23 cellular contexts compared by ENCODE assay signal in the genomic region with DNA sequence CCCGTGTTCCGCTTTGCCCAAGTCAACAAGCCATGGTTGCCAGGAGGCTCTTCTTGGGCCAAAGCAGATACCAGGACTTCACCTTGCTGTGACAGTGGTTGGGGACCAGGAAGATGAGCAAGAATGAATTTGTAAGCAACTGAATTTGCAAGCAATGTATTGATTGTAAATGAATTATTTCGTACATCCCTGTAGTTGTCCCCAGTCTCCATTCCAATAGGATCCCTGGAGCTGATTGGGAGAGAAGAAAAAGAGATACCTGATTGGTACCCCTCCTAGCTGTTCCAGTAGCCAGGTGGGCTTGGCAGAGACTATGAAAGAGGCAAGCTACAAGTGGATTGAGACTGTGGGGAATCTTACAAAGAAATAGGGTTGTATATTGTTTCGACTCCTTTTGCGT.
DNase-seq lines count a peak whose midpoint lies in the region; TF ChIP-seq lines count a peak whose summit lies in the region.
"Had no signal": no experiment of that assay in that cellular context is flagged by ENCODE, and none has a peak within 500 bp of the region (broad histone marks: within the 10 kb centered on the region; RNA-seq: fewer than 3 reads in every experiment).

No MANE protein-coding gene starts in this region.

- H2AFZ ChIP-seq in ACC112 (ENCODE audit: low read length, unreplicated experiment) (no peak overlapping the region), neural progenitor cell (replicated peaks) (no peak overlapping the region)

- H3K27me3 Mint-ChIP-seq in endothelial cell (ENCODE audit: unreplicated experiment) (peaks cover 3% of the 10 kb centered on the region), neural progenitor cell (ENCODE audit: insufficient read depth, low read depth) (no peaks in the 10 kb centered on the region), HFFc6 (ENCODE audit: insufficient read depth) (no peaks in the 10 kb centered on the region; the same call in 1 of the 2 replicates)
- H3K27me3 Mint-ChIP-seq: activated B cell treated with CpG ODN at 0.5 μM for 24 hours; activated naive CD4-positive, alpha-beta T cell treated with anti-CD3 and anti-CD28 coated beads, Interleukin-2, amount 10 ng/mL, durations not matched to agents 7 days and 5 days; IgD-negative memory B cell; naive thymus-derived CD4-positive, alpha-beta T cell; stimulated activated naive CD8-positive, alpha-beta T cell treated with anti-CD3 and anti-CD28 coated beads, Interleukin-15, amount 100 ng/mL, for 72 hours had no signal

- peaks cover 21% of the 10 kb centered on the region for H3F3A ChIP-seq in neural progenitor cell (ENCODE audit: low read depth)

- H3K9ac ChIP-seq in neural progenitor cell, result no peak overlapping the region

- no peak overlapping the region for H3K4me3 Mint-ChIP-seq in endothelial cell (ENCODE audit: unreplicated experiment)
- no peak overlapping the region for H3K4me3 Mint-ChIP-seq in neural progenitor cell
- no peak overlapping the region; the same call in 1 of the 2 replicates for H3K4me3 Mint-ChIP-seq in HFFc6
- H3K4me3 Mint-ChIP-seq: activated B cell treated with CpG ODN at 0.5 μM for 24 hours; activated naive CD4-positive, alpha-beta T cell treated with anti-CD3 and anti-CD28 coated beads, Interleukin-2, amount 10 ng/mL, durations not matched to agents 7 days and 5 days; CD8-positive, alpha-beta memory T cell; IgD-negative memory B cell; naive thymus-derived CD4-positive, alpha-beta T cell; stimulated activated naive CD8-positive, alpha-beta T cell treated with anti-CD3 and anti-CD28 coated beads, Interleukin-15, amount 100 ng/mL, for 72 hours had no signal

- no peak overlapping the region for H3K4me3 ChIP-seq in ACC112 (ENCODE audit: low read depth, low read length)
- H3K4me3 ChIP-seq in SJCRH30, result no peak overlapping the region
- no peak overlapping the region for H3K4me3 ChIP-seq in neural progenitor cell
- H3K4me3 ChIP-seq: dorsolateral prefrontal cortex, heart left ventricle, transverse colon had no signal

- H3K36me3 ChIP-seq in ACC112 (ENCODE audit: insufficient read depth, low read length), result peaks cover 5% of the 10 kb centered on the region; the same call in 1 of the 2 replicates
- peaks cover 3% of the 10 kb centered on the region; the same call in 1 of the 2 replicates for H3K36me3 ChIP-seq in SJCRH30
- no peaks in the 10 kb centered on the region for H3K36me3 ChIP-seq in neural progenitor cell
- H3K36me3 ChIP-seq: transverse colon had no signal

- no peak for TF ChIP-seq POLR2A in erythroblast (IDR thresholded peaks at IDR 0.05; ENCODE audit: low read length)

- TF ChIP-seq CTCF in endothelial cell (IDR thresholded peaks at IDR 0.05; ENCODE audit: unreplicated experiment) (no peak), neural progenitor cell (IDR thresholded peaks at IDR 0.05) (no peak), HFFc6 (IDR thresholded peaks at IDR 0.05) (no peak)

- H3K4me1 ChIP-seq in ACC112 (ENCODE audit: control insufficient read depth, insufficient read depth, low read length, unreplicated experiment) (peaks cover 72% of the 10 kb centered on the region), SJCRH30 (peaks cover 59% of the 10 kb centered on the region), neural progenitor cell (peaks cover 37% of the 10 kb centered on the region)

- H3K4me2 ChIP-seq in neural progenitor cell, result peak overlapping the region; percentile 40

- H3K27me3 ChIP-seq in ACC112 (ENCODE audit: insufficient read depth, low read length) (no peaks in the 10 kb centered on the region), SJCRH30 (no peaks in the 10 kb centered on the region), neural progenitor cell (no peaks in the 10 kb centered on the region)
- H3K27me3 ChIP-seq: dorsolateral prefrontal cortex, heart left ventricle, transverse colon had no signal

- H3K4me1 Mint-ChIP-seq in endothelial cell (ENCODE audit: unreplicated experiment) (peaks cover 70% of the 10 kb centered on the region), neural progenitor cell (peaks cover 67% of the 10 kb centered on the region), HFFc6 (ENCODE audit: low read depth) (peaks cover 68% of the 10 kb centered on the region)
- H3K4me1 Mint-ChIP-seq: activated B cell treated with CpG ODN at 0.5 μM for 24 hours; activated naive CD4-positive, alpha-beta T cell treated with anti-CD3 and anti-CD28 coated beads, Interleukin-2, amount 10 ng/mL, durations not matched to agents 7 days and 5 days had no signal

- H4K20me1 ChIP-seq in neural progenitor cell (ENCODE audit: low read depth), result peaks cover 42% of the 10 kb centered on the region

- H3K27ac Mint-ChIP-seq in endothelial cell (ENCODE audit: unreplicated experiment), result peak overlapping the region; percentile 53
- peak overlapping the region; percentile 81 for H3K27ac Mint-ChIP-seq in neural progenitor cell
- H3K27ac Mint-ChIP-seq in HFFc6, result no peak overlapping the region
- H3K27ac Mint-ChIP-seq: activated B cell treated with CpG ODN at 0.5 μM for 24 hours; activated naive CD4-positive, alpha-beta T cell treated with anti-CD3 and anti-CD28 coated beads, Interleukin-2, amount 10 ng/mL, durations not matched to agents 7 days and 5 days; IgD-negative memory B cell; naive thymus-derived CD4-positive, alpha-beta T cell had no signal

- H3K9me3 ChIP-seq in SJCRH30 (replicated peaks) (no peaks in the 10 kb centered on the region), neural progenitor cell (ENCODE audit: low read depth) (no peaks in the 10 kb centered on the region)
- H3K9me3 ChIP-seq: heart left ventricle, transverse colon had no signal

- H3K9me3 Mint-ChIP-seq in endothelial cell (ENCODE audit: unreplicated experiment) (no peaks in the 10 kb centered on the region), neural progenitor cell (no peaks in the 10 kb centered on the region), HFFc6 (no peaks in the 10 kb centered on the region)
- H3K9me3 Mint-ChIP-seq: activated B cell treated with CpG ODN at 0.5 μM for 24 hours; activated naive CD4-positive, alpha-beta T cell treated with anti-CD3 and anti-CD28 coated beads, Interleukin-2, amount 10 ng/mL, durations not matched to agents 7 days and 5 days; CD8-positive, alpha-beta memory T cell; IgD-negative memory B cell; naive thymus-derived CD4-positive, alpha-beta T cell; stimulated activated naive CD8-positive, alpha-beta T cell treated with anti-CD3 and anti-CD28 coated beads, Interleukin-15, amount 100 ng/mL, for 72 hours had no signal

- peak overlapping the region; percentile 63; the same call in 1 of the 2 replicates for H3K27ac ChIP-seq in ACC112 (ENCODE audit: low read depth, low read length)
- peak overlapping the region; percentile 68 for H3K27ac ChIP-seq in SJCRH30
- no peak overlapping the region for H3K27ac ChIP-seq in neural progenitor cell
- H3K27ac ChIP-seq: dorsolateral prefrontal cortex had no signal

- H3K36me3 Mint-ChIP-seq in endothelial cell (ENCODE audit: low read depth, unreplicated experiment), result peaks cover 10% of the 10 kb centered on the region
- H3K36me3 Mint-ChIP-seq in neural progenitor cell, result peaks cover 2% of the 10 kb centered on the region
- H3K36me3 Mint-ChIP-seq in HFFc6 (ENCODE audit: low read depth), result peaks cover 4% of the 10 kb centered on the region; the same call in 1 of the 2 replicates
- H3K36me3 Mint-ChIP-seq: activated naive CD4-positive, alpha-beta T cell treated with anti-CD3 and anti-CD28 coated beads, Interleukin-2, amount 10 ng/mL, durations not matched to agents 7 days and 5 days; IgD-negative memory B cell had no signal

- DNase-seq in SJCRH30 (no peak), endothelial cell (ENCODE audit: low spot score) (no peak), neural progenitor cell (ENCODE audit: low spot score) (no peak), NCI-H69 (lab: John Stamatoyannopoulos, UW) (no peak), erythroblast (lab: John Stamatoyannopoulos, UW) (no peak), putamen (ENCODE audit: low spot score) (no peak), HFFc6 (no peak)
- DNase-seq: activated B cell treated with CpG ODN at 0.5 μM for 24 hours; activated naive CD4-positive, alpha-beta T cell treated with anti-CD3 and anti-CD28 coated beads, Interleukin-2, amount 10 ng/mL, durations not matched to agents 7 days and 5 days; anterior cingulate cortex; CD8-positive, alpha-beta memory T cell; central memory CD4-positive, alpha-beta T cell; dorsolateral prefrontal cortex; heart left ventricle; left cardiac atrium; naive thymus-derived CD4-positive, alpha-beta T cell; SHP77; stimulated activated naive CD8-positive, alpha-beta T cell treated with anti-CD3 and anti-CD28 coated beads, Interleukin-15, amount 100 ng/mL, for 72 hours; SW 1271; T1000; transverse colon had no signal

- peaks cover 93% of the 10 kb centered on the region for H3K79me2 ChIP-seq in ACC112 (ENCODE audit: control insufficient read depth, insufficient read depth, low read length, unreplicated experiment)
- H3K79me2 ChIP-seq in neural progenitor cell (ENCODE audit: low read depth), result peaks cover 38% of the 10 kb centered on the region
